ENCODE assay signal across 1 cellular context in genomic region chrX:1393871-1394615, GRCh38.
TF ChIP-seq lines count a peak whose summit lies in the region.

No MANE protein-coding gene starts in this region.

TF ChIP-seq in WTC11, 78 proteins besides CTCF, POLR2A, EP300 and RAD21 (continued from another document):
- no peak for TF ChIP-seq ZNF425 (CRISPR knock-in tag; conservative IDR thresholded peaks at IDR 0.05)
TF ChIP-seq in WTC11: peak in this region for 1.
